In genomic region chr18:55589625-55590291, GRCh38 we compare ENCODE assay signal across 8 cellular contexts. TPM values are rescaled to one million over a fixed set of nuclear protein-coding genes. Genes with fewer than 3 reads are reported as not detected.
DNase-seq lines count a peak whose midpoint lies in the region; ATAC-seq, FAIRE-seq and TF ChIP-seq lines count a peak whose summit lies in the region.

No MANE protein-coding gene starts in this region.

- H3K79me2 ChIP-seq in KMS-11 (ENCODE audit: insufficient read depth, low read depth), result peaks cover 26% of the 10 kb centered on the region; the same call in 1 of the 2 replicates

- peaks cover 24 to 25% of the 10 kb centered on the region in 2 donors for H3K4me1 Mint-ChIP-seq in natural killer cell treated with Interleukin-12 subunit alpha and Interleukin-12 subunit beta and Interleukin-15 and Interleukin-18, amount 100 ng/mL, for 72 hours (ENCODE audit: low read depth in 2 of 2)

- DNase-seq in DMS114 treated with DMSO at 0.1 percent for 48 hours (lab: John Stamatoyannopoulos, UW; ENCODE audit: unreplicated experiment), result peak; percentile 15
- peak; percentile 86 for DNase-seq in RCC 7860 (ENCODE audit: low spot score)
- peak; percentile 49 for DNase-seq in activated gamma-delta T cell (lab: John Stamatoyannopoulos, UW)
- DNase-seq in fibroblast of the conjunctiva (ENCODE audit: low read depth), result peak; percentile 90
- DNase-seq in natural killer cell treated with Interleukin-12 subunit alpha and Interleukin-12 subunit beta and Interleukin-15 and Interleukin-18, amount 100 ng/mL, for 72 hours (ENCODE audit: low spot score), result peak; percentile 94
- peak; percentile 56 to 82 (median 75) for DNase-seq in stimulated activated naive CD4-positive, alpha-beta T cell (lab: John Stamatoyannopoulos, UW)

- no peaks in the 10 kb centered on the region for H4K20me1 ChIP-seq in KMS-11 (ENCODE audit: insufficient read depth)

- peak; percentile 72 for FAIRE-seq in RCC 7860 (lab: Jason Lieb, UNC)

- H3K4me2 ChIP-seq in KMS-11, result peak overlapping the region; percentile 88

- no peaks in the 10 kb centered on the region for H3K36me3 ChIP-seq in KMS-11 (ENCODE audit: insufficient read depth)

- peaks cover 7 to 11% of the 10 kb centered on the region in 2 donors for H3K27me3 Mint-ChIP-seq in natural killer cell treated with Interleukin-12 subunit alpha and Interleukin-12 subunit beta and Interleukin-15 and Interleukin-18, amount 100 ng/mL, for 72 hours

- H3K4me1 ChIP-seq in KMS-11 (ENCODE audit: low read depth, poor library complexity, severe bottlenecking), result peaks cover 27% of the 10 kb centered on the region

- H3K27ac ChIP-seq in KMS-11, result peak overlapping the region; percentile 85

- peak; percentile 91 for ATAC-seq in GM21717 (IDR thresholded peaks at IDR 0.05; ENCODE audit: unreplicated experiment)
- peak; percentile 95 to 97 for ATAC-seq in natural killer cell treated with Interleukin-12 subunit alpha and Interleukin-12 subunit beta and Interleukin-15 and Interleukin-18, amount 100 ng/mL, for 72 hours

- H3K9ac ChIP-seq in KMS-11, result peak overlapping the region; percentile 84

- H3K27ac Mint-ChIP-seq in natural killer cell treated with Interleukin-12 subunit alpha and Interleukin-12 subunit beta and Interleukin-15 and Interleukin-18, amount 100 ng/mL, for 72 hours, result peak overlapping the region; percentile 72 to 74

- peak overlapping the region; percentile 93 for H3K4me3 Mint-ChIP-seq in natural killer cell treated with Interleukin-12 subunit alpha and Interleukin-12 subunit beta and Interleukin-15 and Interleukin-18, amount 100 ng/mL, for 72 hours

- peaks cover 6% of the 10 kb centered on the region for H3K36me3 Mint-ChIP-seq in natural killer cell treated with Interleukin-12 subunit alpha and Interleukin-12 subunit beta and Interleukin-15 and Interleukin-18, amount 100 ng/mL, for 72 hours

- TF ChIP-seq CTCF in KMS-11 (conservative IDR thresholded peaks at IDR 0.05; ENCODE audit: low read depth, low read length), result no peak

- H3K4me3 ChIP-seq in KMS-11 (IDR thresholded peaks at IDR 0.05; ENCODE audit: insufficient read depth, low read depth, low read length), result no peak overlapping the region

- H3K9me3 Mint-ChIP-seq in natural killer cell treated with Interleukin-12 subunit alpha and Interleukin-12 subunit beta and Interleukin-15 and Interleukin-18, amount 100 ng/mL, for 72 hours, result no peaks in the 10 kb centered on the region

- H3K27me3 ChIP-seq in KMS-11 (ENCODE audit: insufficient read depth, low read depth), result no peaks in the 10 kb centered on the region

- peak overlapping the region; percentile 94 for H2AFZ ChIP-seq in KMS-11 (ENCODE audit: low read depth)

RNA-seq across cellular contexts. Expression of gene TCF4, which starts 1.8 kb away (rescaled TPM):
- total RNA-seq in natural killer cell treated with Interleukin-12 subunit alpha and Interleukin-12 subunit beta and Interleukin-15 and Interleukin-18, amount 100 ng/mL, for 72 hours, result 10 to 100 TPM in 1 of 2 donors, 1 to 10 TPM in 1; 6.1 to 10.3 TPM

Comparison
In these comparisons a context has a peak if more than half of its experiments do, and no peak if none do; other contexts are left out.
1. DNase-seq: peak in every context shown above with its lines; median percentile 94 in natural killer cell treated with Interleukin-12 subunit alpha and Interleukin-12 subunit beta and Interleukin-15 and Interleukin-18, amount 100 ng/mL, for 72 hours; 90 in fibroblast of the conjunctiva; 86 in RCC 7860; 75 in stimulated activated naive CD4-positive, alpha-beta T cell; 49 in activated gamma-delta T cell; 15 in DMS114 treated with DMSO at 0.1 percent for 48 hours.